1 cellular context compared by ENCODE assay signal in the genomic region with DNA sequence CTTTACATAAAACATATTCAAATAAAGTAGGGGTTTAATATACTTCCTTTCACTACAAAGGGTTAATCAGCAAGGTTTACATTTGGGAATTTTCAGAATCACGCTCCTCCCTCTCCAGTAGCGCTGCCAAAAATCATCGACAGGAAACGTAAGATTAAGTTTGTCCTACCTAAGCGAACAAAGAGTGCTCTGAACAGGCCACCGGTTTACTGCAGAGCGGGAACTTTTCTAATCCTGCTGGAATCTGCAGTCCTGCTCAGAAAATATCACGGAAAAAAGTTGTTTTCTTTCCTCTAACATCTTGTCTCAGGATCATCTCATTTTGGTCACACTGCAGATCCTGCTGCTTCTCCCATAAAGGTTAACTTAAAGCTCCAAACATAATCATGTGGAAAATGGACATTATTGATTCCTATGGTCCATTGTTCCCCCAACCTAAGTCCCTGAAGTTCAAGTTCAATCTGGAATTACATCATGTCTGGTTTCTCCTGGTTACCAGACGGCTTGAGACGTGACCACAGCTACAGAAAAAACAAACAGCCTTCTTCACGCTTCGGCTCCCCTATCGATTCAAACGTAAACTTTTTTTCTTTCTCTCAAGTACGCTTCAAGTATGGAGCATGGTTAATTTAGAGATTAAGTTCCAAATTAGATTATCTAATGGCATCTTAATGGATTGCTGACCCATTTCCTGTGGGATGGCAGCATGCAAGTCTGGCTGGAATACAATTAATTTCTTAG.
A peak's percentile ranks its signal among the peaks of the same experiment; 100 is the strongest.
TF ChIP-seq lines count a peak whose summit lies in the region.

No MANE protein-coding gene starts in this region.

TF ChIP-seq in HEK293, 187 proteins besides CTCF, POLR2A, EP300 and RAD21 (continued from another document):
- TF ChIP-seq, protein P1, sequence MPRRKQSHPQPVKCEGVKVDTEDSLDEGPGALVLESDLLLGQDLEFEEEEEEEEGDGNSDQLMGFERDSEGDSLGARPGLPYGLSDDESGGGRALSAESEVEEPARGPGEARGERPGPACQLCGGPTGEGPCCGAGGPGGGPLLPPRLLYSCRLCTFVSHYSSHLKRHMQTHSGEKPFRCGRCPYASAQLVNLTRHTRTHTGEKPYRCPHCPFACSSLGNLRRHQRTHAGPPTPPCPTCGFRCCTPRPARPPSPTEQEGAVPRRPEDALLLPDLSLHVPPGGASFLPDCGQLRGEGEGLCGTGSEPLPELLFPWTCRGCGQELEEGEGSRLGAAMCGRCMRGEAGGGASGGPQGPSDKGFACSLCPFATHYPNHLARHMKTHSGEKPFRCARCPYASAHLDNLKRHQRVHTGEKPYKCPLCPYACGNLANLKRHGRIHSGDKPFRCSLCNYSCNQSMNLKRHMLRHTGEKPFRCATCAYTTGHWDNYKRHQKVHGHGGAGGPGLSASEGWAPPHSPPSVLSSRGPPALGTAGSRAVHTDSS (tag by site-specific recombination; IDR thresholded peaks at IDR 0.05): no peak
- TF ChIP-seq, protein P2, sequence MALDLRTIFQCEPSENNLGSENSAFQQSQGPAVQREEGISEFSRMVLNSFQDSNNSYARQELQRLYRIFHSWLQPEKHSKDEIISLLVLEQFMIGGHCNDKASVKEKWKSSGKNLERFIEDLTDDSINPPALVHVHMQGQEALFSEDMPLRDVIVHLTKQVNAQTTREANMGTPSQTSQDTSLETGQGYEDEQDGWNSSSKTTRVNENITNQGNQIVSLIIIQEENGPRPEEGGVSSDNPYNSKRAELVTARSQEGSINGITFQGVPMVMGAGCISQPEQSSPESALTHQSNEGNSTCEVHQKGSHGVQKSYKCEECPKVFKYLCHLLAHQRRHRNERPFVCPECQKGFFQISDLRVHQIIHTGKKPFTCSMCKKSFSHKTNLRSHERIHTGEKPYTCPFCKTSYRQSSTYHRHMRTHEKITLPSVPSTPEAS (tag by site-specific recombination; IDR thresholded peaks at IDR 0.05): peak; percentile 43; the same call in 1 of the 2 replicates
- TF ChIP-seq GLIS1 (tag by site-specific recombination; IDR thresholded peaks at IDR 0.05) (no peak; the same call in 1 of the 2 replicates), ZNF121 (tag by site-specific recombination; IDR thresholded peaks at IDR 0.05) (no peak)
